8 cellular contexts compared by ENCODE assay signal in the genomic region with DNA sequence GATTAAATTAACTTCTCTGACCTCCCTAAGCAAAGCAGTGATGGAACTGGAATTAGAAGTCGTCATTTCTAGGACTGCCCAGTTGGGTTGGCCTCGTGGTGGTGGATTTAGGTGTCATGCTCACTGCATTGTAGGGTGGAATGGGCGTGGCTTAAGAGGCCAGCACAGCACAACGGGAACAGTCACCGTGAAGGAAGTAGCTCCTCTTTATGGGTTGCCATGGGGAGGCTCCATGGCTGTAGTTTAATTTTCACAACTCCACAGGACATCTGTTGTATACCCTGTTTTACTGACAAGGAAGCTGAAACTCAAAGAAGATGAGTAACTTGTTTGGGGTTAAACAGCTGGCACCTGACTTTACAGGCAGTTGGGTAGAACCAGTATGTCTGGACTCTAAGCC.
DNase-seq lines count a peak whose midpoint lies in the region; ATAC-seq and TF ChIP-seq lines count a peak whose summit lies in the region.

No MANE protein-coding gene starts in this region.

- intact Hi-C loops in Right ventricle myocardium inferior (cut with DNase I) (no loop called here), cardiac septum (cut with DNase I) (no loop called here), mucosa of descending colon (cut with DNase I, micrococcal nuclease) (no loop called here)
- intact Hi-C loops in activated CD8-positive, alpha-beta T cell treated with anti-CD3 and anti-CD28 coated beads for 36 hours (cut with micrococcal nuclease): loop anchor here (2.0 kb wide), 1 partner anchor 45 kb away; no protein-coding TSS in a partner anchor

- CTCF ChIA-PET in activated CD8-positive, alpha-beta T cell treated with anti-CD3 and anti-CD28 coated beads for 36 hours (lab: Charles Lee): interaction anchor here (0.7 to 4.1 kb wide), 8 partner anchors 7 to 62 kb away, joined by 3 to 14 read pairs (median 5); no protein-coding TSS in a partner anchor
- CTCF ChIA-PET in WTC11 (lab: Charles Lee): interaction anchor here (0.6 kb wide), 1 partner anchor 394 kb away, joined by 3 read pairs; no protein-coding TSS in a partner anchor

- H3K27me3 Mint-ChIP-seq in activated CD8-positive, alpha-beta T cell treated with anti-CD3 and anti-CD28 coated beads for 36 hours: no peaks in the 10 kb centered on the region
- H3K27me3 Mint-ChIP-seq in WTC11 (ENCODE audit: low read depth): no peaks in the 10 kb centered on the region

- H3K9me3 Mint-ChIP-seq in activated CD8-positive, alpha-beta T cell treated with anti-CD3 and anti-CD28 coated beads for 36 hours: no peaks in the 10 kb centered on the region
- H3K9me3 Mint-ChIP-seq in WTC11: no peaks in the 10 kb centered on the region

- H3K36me3 Mint-ChIP-seq in activated CD8-positive, alpha-beta T cell treated with anti-CD3 and anti-CD28 coated beads for 36 hours (ENCODE audit: low read depth): peaks cover 88% of the 10 kb centered on the region
- H3K36me3 Mint-ChIP-seq in WTC11: no peaks in the 10 kb centered on the region

- H3K4me1 ChIP-seq in mucosa of descending colon (ENCODE audit: low read depth): peaks cover 5% of the 10 kb centered on the region

- no peak overlapping the region for H3K4me3 ChIP-seq in mucosa of descending colon

- no peaks in the 10 kb centered on the region for H3K36me3 ChIP-seq in mucosa of descending colon (ENCODE audit: low read depth)

- peak; percentile 72 for DNase-seq in Right ventricle myocardium inferior (ENCODE audit: missing footprints)
- DNase-seq in cardiac septum (ENCODE audit: low spot score): no peak
- peak; percentile 87 for DNase-seq in activated CD8-positive, alpha-beta T cell treated with anti-CD3 and anti-CD28 coated beads for 36 hours
- DNase-seq in mucosa of descending colon: peak; percentile 46 to 67 (median 64)
- no peak for DNase-seq in WTC11 (ENCODE audit: low spot score)
- DNase-seq in NCI-H510A (lab: John Stamatoyannopoulos, UW): no peak
- no peak for DNase-seq in 8988T

- no peak for TF ChIP-seq CTCF in activated CD8-positive, alpha-beta T cell treated with anti-CD3 and anti-CD28 coated beads for 36 hours (IDR thresholded peaks at IDR 0.05)
- TF ChIP-seq CTCF in mucosa of descending colon (IDR thresholded peaks at IDR 0.05) (no peak), WTC11 (IDR thresholded peaks at IDR 0.05) (no peak)

- peak overlapping the region; percentile 93 for H3K27ac Mint-ChIP-seq in activated CD8-positive, alpha-beta T cell treated with anti-CD3 and anti-CD28 coated beads for 36 hours
- H3K27ac Mint-ChIP-seq in WTC11: no peak overlapping the region

- POLR2A ChIA-PET in activated CD8-positive, alpha-beta T cell treated with anti-CD3 and anti-CD28 coated beads for 36 hours (lab: Charles Lee): interaction anchor here (0.5 to 6.7 kb wide), 14 partner anchors 8 to 897 kb away, joined by 3 to 64 read pairs (median 10); no protein-coding TSS in a partner anchor
- POLR2A ChIA-PET in WTC11 (lab: Charles Lee): no interaction called here

- no peaks in the 10 kb centered on the region for H3K9me3 ChIP-seq in mucosa of descending colon

- H3K4me1 Mint-ChIP-seq in activated CD8-positive, alpha-beta T cell treated with anti-CD3 and anti-CD28 coated beads for 36 hours (ENCODE audit: low read depth): peaks cover 95% of the 10 kb centered on the region
- peaks cover 33% of the 10 kb centered on the region for H3K4me1 Mint-ChIP-seq in WTC11

- peak overlapping the region; percentile 50 for H3K4me3 Mint-ChIP-seq in activated CD8-positive, alpha-beta T cell treated with anti-CD3 and anti-CD28 coated beads for 36 hours
- no peak overlapping the region for H3K4me3 Mint-ChIP-seq in WTC11

- ATAC-seq in Right ventricle myocardium inferior (peak; percentile 42), HG03457 (IDR thresholded peaks at IDR 0.05; ENCODE audit: unreplicated experiment) (peak; percentile 50), mucosa of descending colon (peak; percentile 92), WTC11 (no peak)
- ATAC-seq in activated CD8-positive, alpha-beta T cell treated with anti-CD3 and anti-CD28 coated beads for 36 hours: peak; percentile 80

TF ChIP-seq in WTC11, 78 proteins besides CTCF, POLR2A, EP300 and RAD21:
- TF ChIP-seq ZNF317 (CRISPR knock-in tag; IDR thresholded peaks at IDR 0.05; ENCODE audit: borderline replicate concordance, low read depth) (no peak), ZNF219 (CRISPR knock-in tag; IDR thresholded peaks at IDR 0.05; ENCODE audit: borderline replicate concordance) (no peak), ZNF671 (CRISPR knock-in tag; IDR thresholded peaks at IDR 0.05) (no peak), ZNF396 (CRISPR knock-in tag; IDR thresholded peaks at IDR 0.05; ENCODE audit: borderline replicate concordance) (no peak), HMGA2 (CRISPR knock-in tag; IDR thresholded peaks at IDR 0.05) (no peak), NFE2L1 (CRISPR knock-in tag; IDR thresholded peaks at IDR 0.05) (no peak), FOXP1 (CRISPR knock-in tag; IDR thresholded peaks at IDR 0.05; ENCODE audit: borderline replicate concordance) (no peak), ESRRA (CRISPR knock-in tag; IDR thresholded peaks at IDR 0.05; ENCODE audit: borderline replicate concordance) (no peak), MXD4 (CRISPR knock-in tag; IDR thresholded peaks at IDR 0.05; ENCODE audit: borderline replicate concordance) (no peak), TEAD4 (CRISPR knock-in tag; IDR thresholded peaks at IDR 0.05) (no peak), ELF4 (CRISPR knock-in tag; IDR thresholded peaks at IDR 0.05; ENCODE audit: low read depth) (no peak), CREB1 (CRISPR knock-in tag; IDR thresholded peaks at IDR 0.05) (no peak)
- TF ChIP-seq, protein P1, sequence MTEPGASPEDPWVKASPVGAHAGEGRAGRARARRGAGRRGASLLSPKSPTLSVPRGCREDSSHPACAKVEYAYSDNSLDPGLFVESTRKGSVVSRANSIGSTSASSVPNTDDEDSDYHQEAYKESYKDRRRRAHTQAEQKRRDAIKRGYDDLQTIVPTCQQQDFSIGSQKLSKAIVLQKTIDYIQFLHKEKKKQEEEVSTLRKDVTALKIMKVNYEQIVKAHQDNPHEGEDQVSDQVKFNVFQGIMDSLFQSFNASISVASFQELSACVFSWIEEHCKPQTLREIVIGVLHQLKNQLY (CRISPR knock-in tag; IDR thresholded peaks at IDR 0.05): no peak
- TF ChIP-seq, protein P2, sequence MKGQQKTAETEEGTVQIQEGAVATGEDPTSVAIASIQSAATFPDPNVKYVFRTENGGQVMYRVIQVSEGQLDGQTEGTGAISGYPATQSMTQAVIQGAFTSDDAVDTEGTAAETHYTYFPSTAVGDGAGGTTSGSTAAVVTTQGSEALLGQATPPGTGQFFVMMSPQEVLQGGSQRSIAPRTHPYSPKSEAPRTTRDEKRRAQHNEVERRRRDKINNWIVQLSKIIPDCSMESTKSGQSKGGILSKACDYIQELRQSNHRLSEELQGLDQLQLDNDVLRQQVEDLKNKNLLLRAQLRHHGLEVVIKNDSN (CRISPR knock-in tag; IDR thresholded peaks at IDR 0.05): no peak
- TF ChIP-seq, protein P3, sequence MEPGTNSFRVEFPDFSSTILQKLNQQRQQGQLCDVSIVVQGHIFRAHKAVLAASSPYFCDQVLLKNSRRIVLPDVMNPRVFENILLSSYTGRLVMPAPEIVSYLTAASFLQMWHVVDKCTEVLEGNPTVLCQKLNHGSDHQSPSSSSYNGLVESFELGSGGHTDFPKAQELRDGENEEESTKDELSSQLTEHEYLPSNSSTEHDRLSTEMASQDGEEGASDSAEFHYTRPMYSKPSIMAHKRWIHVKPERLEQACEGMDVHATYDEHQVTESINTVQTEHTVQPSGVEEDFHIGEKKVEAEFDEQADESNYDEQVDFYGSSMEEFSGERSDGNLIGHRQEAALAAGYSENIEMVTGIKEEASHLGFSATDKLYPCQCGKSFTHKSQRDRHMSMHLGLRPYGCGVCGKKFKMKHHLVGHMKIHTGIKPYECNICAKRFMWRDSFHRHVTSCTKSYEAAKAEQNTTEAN (CRISPR knock-in tag; IDR thresholded peaks at IDR 0.05): no peak
- TF ChIP-seq, protein P4, sequence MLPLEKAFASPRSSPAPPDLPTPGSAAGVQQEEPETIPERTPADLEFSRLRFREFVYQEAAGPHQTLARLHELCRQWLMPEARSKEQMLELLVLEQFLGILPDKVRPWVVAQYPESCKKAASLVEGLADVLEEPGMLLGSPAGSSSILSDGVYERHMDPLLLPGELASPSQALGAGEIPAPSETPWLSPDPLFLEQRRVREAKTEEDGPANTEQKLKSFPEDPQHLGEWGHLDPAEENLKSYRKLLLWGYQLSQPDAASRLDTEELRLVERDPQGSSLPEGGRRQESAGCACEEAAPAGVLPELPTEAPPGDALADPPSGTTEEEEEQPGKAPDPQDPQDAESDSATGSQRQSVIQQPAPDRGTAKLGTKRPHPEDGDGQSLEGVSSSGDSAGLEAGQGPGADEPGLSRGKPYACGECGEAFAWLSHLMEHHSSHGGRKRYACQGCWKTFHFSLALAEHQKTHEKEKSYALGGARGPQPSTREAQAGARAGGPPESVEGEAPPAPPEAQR (CRISPR knock-in tag; IDR thresholded peaks at IDR 0.05): no peak
- TF ChIP-seq, protein P5, sequence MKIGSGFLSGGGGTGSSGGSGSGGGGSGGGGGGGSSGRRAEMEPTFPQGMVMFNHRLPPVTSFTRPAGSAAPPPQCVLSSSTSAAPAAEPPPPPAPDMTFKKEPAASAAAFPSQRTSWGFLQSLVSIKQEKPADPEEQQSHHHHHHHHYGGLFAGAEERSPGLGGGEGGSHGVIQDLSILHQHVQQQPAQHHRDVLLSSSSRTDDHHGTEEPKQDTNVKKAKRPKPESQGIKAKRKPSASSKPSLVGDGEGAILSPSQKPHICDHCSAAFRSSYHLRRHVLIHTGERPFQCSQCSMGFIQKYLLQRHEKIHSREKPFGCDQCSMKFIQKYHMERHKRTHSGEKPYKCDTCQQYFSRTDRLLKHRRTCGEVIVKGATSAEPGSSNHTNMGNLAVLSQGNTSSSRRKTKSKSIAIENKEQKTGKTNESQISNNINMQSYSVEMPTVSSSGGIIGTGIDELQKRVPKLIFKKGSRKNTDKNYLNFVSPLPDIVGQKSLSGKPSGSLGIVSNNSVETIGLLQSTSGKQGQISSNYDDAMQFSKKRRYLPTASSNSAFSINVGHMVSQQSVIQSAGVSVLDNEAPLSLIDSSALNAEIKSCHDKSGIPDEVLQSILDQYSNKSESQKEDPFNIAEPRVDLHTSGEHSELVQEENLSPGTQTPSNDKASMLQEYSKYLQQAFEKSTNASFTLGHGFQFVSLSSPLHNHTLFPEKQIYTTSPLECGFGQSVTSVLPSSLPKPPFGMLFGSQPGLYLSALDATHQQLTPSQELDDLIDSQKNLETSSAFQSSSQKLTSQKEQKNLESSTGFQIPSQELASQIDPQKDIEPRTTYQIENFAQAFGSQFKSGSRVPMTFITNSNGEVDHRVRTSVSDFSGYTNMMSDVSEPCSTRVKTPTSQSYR (CRISPR knock-in tag; IDR thresholded peaks at IDR 0.05): no peak
- TF ChIP-seq, protein P6, sequence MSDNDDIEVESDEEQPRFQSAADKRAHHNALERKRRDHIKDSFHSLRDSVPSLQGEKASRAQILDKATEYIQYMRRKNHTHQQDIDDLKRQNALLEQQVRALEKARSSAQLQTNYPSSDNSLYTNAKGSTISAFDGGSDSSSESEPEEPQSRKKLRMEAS (CRISPR knock-in tag; IDR thresholded peaks at IDR 0.05): no peak

Comparison
In these comparisons a context has a peak if more than half of its experiments do, and no peak if none do; other contexts are left out.
1. DNase-seq: peak in Right ventricle myocardium inferior (single experiment), activated CD8-positive, alpha-beta T cell treated with anti-CD3 and anti-CD28 coated beads for 36 hours (single experiment) and mucosa of descending colon (3 of 3); none in cardiac septum (single experiment), WTC11 (single experiment), NCI-H510A (single experiment) and 8988T (single experiment).